12 cellular contexts compared by ENCODE assay signal in genomic region chr20:22825076-22825475, GRCh38.
"Had no signal": no experiment of that assay in that cellular context is flagged by ENCODE, and none has a peak within 500 bp of the region (broad histone marks: within the 10 kb centered on the region; RNA-seq: fewer than 3 reads in every experiment).

No MANE protein-coding gene starts in this region.

- H3K9me3 ChIP-seq: gastroesophageal sphincter, pancreas, tibial artery had no signal

- H3K4me3 ChIP-seq: gastroesophageal sphincter, pancreas, tibial artery had no signal

- H3K27ac ChIP-seq: gastroesophageal sphincter, pancreas, tibial artery had no signal

- H3K36me3 ChIP-seq: gastroesophageal sphincter, pancreas, tibial artery had no signal

- H3K4me1 ChIP-seq: gastroesophageal sphincter, pancreas had no signal

- H3K27me3 ChIP-seq: gastroesophageal sphincter, tibial artery had no signal

- DNase-seq: activated B cell treated with CpG ODN at 0.5 μM for 24 hours; activated CD4-positive, alpha-beta T cell treated with anti-CD3 and anti-CD28 coated beads, Interleukin-2, amount 10 ng/mL, durations not matched to agents 7 days and 5 days; activated CD8-positive, alpha-beta memory T cell treated with anti-CD3 and anti-CD28 coated beads for 24 hours; activated naive CD4-positive, alpha-beta T cell treated with Interleukin-2 at 50 U/mL for 16 hours; activated naive CD8-positive, alpha-beta T cell treated with anti-CD3 and anti-CD28 coated beads, Interleukin-2, amount 50 U/mL, for 24 hours; kidney; left ventricle myocardium superior; pancreas; retina; T-helper 17 cell; tibial artery had no signal
